ENCODE assay signal across 17 cellular contexts in genomic region chr1:80640978-80641377, GRCh38.
DNase-seq lines count a peak whose midpoint lies in the region; ATAC-seq and TF ChIP-seq lines count a peak whose summit lies in the region.
"Had no signal": no experiment of that assay in that cellular context is flagged by ENCODE, and none has a peak within 500 bp of the region (broad histone marks: within the 10 kb centered on the region; RNA-seq: fewer than 3 reads in every experiment).

No MANE protein-coding gene starts in this region.

- H3K9ac ChIP-seq in BLaER1 treated with 17β-estradiol and CSF1 and Interleukin-3, amounts not matched to agents 10 nM and 100 nM = no peak overlapping the region
- H3K9ac ChIP-seq: KMS-11 had no signal

- DNase-seq in Calu3 (no peak), substantia nigra (lab: John Stamatoyannopoulos, UW) (no peak), LoVo (ENCODE audit: low spot score) (no peak)
- no peak for DNase-seq in CD4-positive, alpha-beta T cell
- DNase-seq: activated CD4-positive, alpha-beta T cell treated with anti-CD3 and anti-CD28 coated beads for 4 hours; NCI-H2029 treated with DMSO at 0.1 percent for 48 hours; NK-92 treated with Interleukin-12 subunit alpha and Interleukin-12 subunit beta, amount 100 ng/mL, for 24 hours; sigmoid colon; SW 1271 had no signal

- no peaks in the 10 kb centered on the region for H3K4me1 Mint-ChIP-seq in Calu3 (ENCODE audit: low read depth, unreplicated experiment)
- no peaks in the 10 kb centered on the region for H3K4me1 Mint-ChIP-seq in CD4-positive, alpha-beta T cell (ENCODE audit: low read depth)

- intact Hi-C loops in Calu3 (cut with micrococcal nuclease; ENCODE audit: unreplicated experiment) = no loop called here
- intact Hi-C loops in CD4-positive, alpha-beta T cell (cut with DNase I, micrococcal nuclease) = no loop called here

- H3K36me3 ChIP-seq in BLaER1 treated with 17β-estradiol and CSF1 and Interleukin-3, amounts not matched to agents 10 nM and 100 nM = no peaks in the 10 kb centered on the region
- H3K36me3 ChIP-seq: sigmoid colon, thoracic aorta had no signal

- peak overlapping the region; percentile 18 to 79 (median 63); a peak in 20 of 22 replicates for H3K4me2 ChIP-seq in BLaER1 treated with 17β-estradiol and CSF1 and Interleukin-3, amounts not matched to agents 10 nM and 100 nM
- H3K4me2 ChIP-seq: KMS-11 had no signal

- H3K4me3 Mint-ChIP-seq in Calu3 (ENCODE audit: low read depth, unreplicated experiment) = no peak overlapping the region
- no peak overlapping the region for H3K4me3 Mint-ChIP-seq in CD4-positive, alpha-beta T cell
- H3K4me3 Mint-ChIP-seq: activated T-helper 1 cell treated with anti-CD3 and anti-CD28 coated beads, Interleukin-12 subunit alpha, Interleukin-12 subunit beta, Interleukin-2, Interleukin-4 antibody, amounts not matched to agents 30 ng/mL and 10 ng/mL and 1 ng/mL, durations not matched to agents 14 hours and 24 hours and 36 hours; natural killer cell treated with Interleukin-12 subunit alpha and Interleukin-12 subunit beta and Interleukin-15 and Interleukin-18, amount 100 ng/mL, for 72 hours had no signal

- BruUV-seq in Calu3 (replicated peaks; lab: Mats Ljungman, UMichigan) = no TSS peak

- no peaks in the 10 kb centered on the region for H4K20me1 ChIP-seq in BLaER1 treated with 17β-estradiol and CSF1 and Interleukin-3, amounts not matched to agents 10 nM and 100 nM

- peak; percentile 51 for ATAC-seq in GM19395 (IDR thresholded peaks at IDR 0.05; ENCODE audit: unreplicated experiment)
- ATAC-seq in HG02798 (IDR thresholded peaks at IDR 0.05; ENCODE audit: poor library complexity, unreplicated experiment) = peak; percentile 38
- peak; percentile 43 for ATAC-seq in HG03520 (IDR thresholded peaks at IDR 0.05; ENCODE audit: unreplicated experiment)
- ATAC-seq in CD4-positive, alpha-beta T cell (ENCODE audit: poor library complexity) = no peak
- ATAC-seq: natural killer cell treated with Interleukin-12 subunit alpha and Interleukin-12 subunit beta and Interleukin-15 and Interleukin-18, amount 100 ng/mL, for 72 hours had no signal

- H3K9me3 Mint-ChIP-seq in Calu3 (ENCODE audit: low read depth, unreplicated experiment) = no peaks in the 10 kb centered on the region
- H3K9me3 Mint-ChIP-seq in CD4-positive, alpha-beta T cell = peaks cover 16% of the 10 kb centered on the region

- H3K4me3 ChIP-seq in BLaER1 treated with 17β-estradiol and CSF1 and Interleukin-3, amounts not matched to agents 10 nM and 100 nM = no peak overlapping the region; a peak in 1 of 20 replicates
- H3K4me3 ChIP-seq: sigmoid colon, thoracic aorta had no signal

- POLR2A ChIA-PET in CD4-positive, alpha-beta T cell (lab: Charles Lee) = no interaction called here

- peaks cover 22 to 42% (median 32%) of the 10 kb centered on the region in 10 experiments for H3K4me1 ChIP-seq in BLaER1 treated with 17β-estradiol and CSF1 and Interleukin-3, amounts not matched to agents 10 nM and 100 nM
- H3K4me1 ChIP-seq: sigmoid colon had no signal

- CTCF ChIA-PET in Calu3 (lab: Charles Lee) = interaction anchor here (0.6 kb wide), 1 partner anchor 330 kb away, joined by 4 read pairs; no protein-coding TSS in a partner anchor
- CTCF ChIA-PET in CD4-positive, alpha-beta T cell (lab: Charles Lee) = no interaction called here

- peak overlapping the region in 4 of 11 experiments; percentile 2 to 46 (median 27); a peak in 3 of 22 replicates for H3K27ac ChIP-seq in BLaER1 treated with 17β-estradiol and CSF1 and Interleukin-3, amounts not matched to agents 10 nM and 100 nM
- no peak overlapping the region for H3K27ac ChIP-seq in CD4-positive, alpha-beta T cell (ENCODE audit: low read depth, low read length)
- H3K27ac ChIP-seq in substantia nigra (ENCODE audit: low read depth, low read length, poor library complexity, severe bottlenecking) = no peak overlapping the region
- H3K27ac ChIP-seq: KMS-11, sigmoid colon, thoracic aorta had no signal

- H3K27me3 ChIP-seq in BLaER1 treated with 17β-estradiol and CSF1 and Interleukin-3, amounts not matched to agents 10 nM and 100 nM = no peaks in the 10 kb centered on the region
- H3K27me3 ChIP-seq in CD4-positive, alpha-beta T cell (ENCODE audit: control insufficient read depth, insufficient read depth, low read length) = no peaks in the 10 kb centered on the region
- H3K27me3 ChIP-seq: sigmoid colon had no signal

- H3K36me3 Mint-ChIP-seq in Calu3 (ENCODE audit: insufficient read depth, unreplicated experiment) = no peaks in the 10 kb centered on the region
- no peaks in the 10 kb centered on the region for H3K36me3 Mint-ChIP-seq in CD4-positive, alpha-beta T cell (ENCODE audit: low read depth)

- no peaks in the 10 kb centered on the region for H3K27me3 Mint-ChIP-seq in Calu3 (ENCODE audit: unreplicated experiment)
- no peaks in the 10 kb centered on the region for H3K27me3 Mint-ChIP-seq in CD4-positive, alpha-beta T cell
- H3K27me3 Mint-ChIP-seq: natural killer cell treated with Interleukin-12 subunit alpha and Interleukin-12 subunit beta and Interleukin-15 and Interleukin-18, amount 100 ng/mL, for 72 hours had no signal

- TF ChIP-seq CTCF in Calu3 (IDR thresholded peaks at IDR 0.05; ENCODE audit: unreplicated experiment) = no peak
- TF ChIP-seq CTCF in CD4-positive, alpha-beta T cell (IDR thresholded peaks at IDR 0.05) = no peak

- no peak overlapping the region for H3K27ac Mint-ChIP-seq in Calu3 (ENCODE audit: unreplicated experiment)
- no peak overlapping the region for H3K27ac Mint-ChIP-seq in CD4-positive, alpha-beta T cell
- H3K27ac Mint-ChIP-seq: activated T-helper 1 cell treated with anti-CD3 and anti-CD28 coated beads, Interleukin-12 subunit alpha, Interleukin-12 subunit beta, Interleukin-2, Interleukin-4 antibody, amounts not matched to agents 30 ng/mL and 10 ng/mL and 1 ng/mL, durations not matched to agents 14 hours and 24 hours and 36 hours; natural killer cell treated with Interleukin-12 subunit alpha and Interleukin-12 subunit beta and Interleukin-15 and Interleukin-18, amount 100 ng/mL, for 72 hours had no signal

- H3K9me3 ChIP-seq in BLaER1 treated with 17β-estradiol and CSF1 and Interleukin-3, amounts not matched to agents 10 nM and 100 nM (replicated peaks in 1 of 11) = 0 out of 22 replicates have a peak, but pooled peaks cover 0 to 4% (median 0%) of the 10 kb centered on the region in 11 experiments
- peaks cover 4% of the 10 kb centered on the region for H3K9me3 ChIP-seq in CD4-positive, alpha-beta T cell (ENCODE audit: control insufficient read depth, low read length)
- H3K9me3 ChIP-seq: sigmoid colon, thoracic aorta had no signal
